1 cellular context compared by ENCODE assay signal in genomic region chr10:6990891-6991290, GRCh38.
TF ChIP-seq lines count a peak whose summit lies in the region.

No MANE protein-coding gene starts in this region.

TF ChIP-seq in K562, 482 proteins besides CTCF, POLR2A, EP300 and RAD21 (continued from another document):
- TF ChIP-seq, protein P1, sequence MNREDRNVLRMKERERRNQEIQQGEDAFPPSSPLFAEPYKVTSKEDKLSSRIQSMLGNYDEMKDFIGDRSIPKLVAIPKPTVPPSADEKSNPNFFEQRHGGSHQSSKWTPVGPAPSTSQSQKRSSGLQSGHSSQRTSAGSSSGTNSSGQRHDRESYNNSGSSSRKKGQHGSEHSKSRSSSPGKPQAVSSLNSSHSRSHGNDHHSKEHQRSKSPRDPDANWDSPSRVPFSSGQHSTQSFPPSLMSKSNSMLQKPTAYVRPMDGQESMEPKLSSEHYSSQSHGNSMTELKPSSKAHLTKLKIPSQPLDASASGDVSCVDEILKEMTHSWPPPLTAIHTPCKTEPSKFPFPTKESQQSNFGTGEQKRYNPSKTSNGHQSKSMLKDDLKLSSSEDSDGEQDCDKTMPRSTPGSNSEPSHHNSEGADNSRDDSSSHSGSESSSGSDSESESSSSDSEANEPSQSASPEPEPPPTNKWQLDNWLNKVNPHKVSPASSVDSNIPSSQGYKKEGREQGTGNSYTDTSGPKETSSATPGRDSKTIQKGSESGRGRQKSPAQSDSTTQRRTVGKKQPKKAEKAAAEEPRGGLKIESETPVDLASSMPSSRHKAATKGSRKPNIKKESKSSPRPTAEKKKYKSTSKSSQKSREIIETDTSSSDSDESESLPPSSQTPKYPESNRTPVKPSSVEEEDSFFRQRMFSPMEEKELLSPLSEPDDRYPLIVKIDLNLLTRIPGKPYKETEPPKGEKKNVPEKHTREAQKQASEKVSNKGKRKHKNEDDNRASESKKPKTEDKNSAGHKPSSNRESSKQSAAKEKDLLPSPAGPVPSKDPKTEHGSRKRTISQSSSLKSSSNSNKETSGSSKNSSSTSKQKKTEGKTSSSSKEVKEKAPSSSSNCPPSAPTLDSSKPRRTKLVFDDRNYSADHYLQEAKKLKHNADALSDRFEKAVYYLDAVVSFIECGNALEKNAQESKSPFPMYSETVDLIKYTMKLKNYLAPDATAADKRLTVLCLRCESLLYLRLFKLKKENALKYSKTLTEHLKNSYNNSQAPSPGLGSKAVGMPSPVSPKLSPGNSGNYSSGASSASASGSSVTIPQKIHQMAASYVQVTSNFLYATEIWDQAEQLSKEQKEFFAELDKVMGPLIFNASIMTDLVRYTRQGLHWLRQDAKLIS (CRISPR knock-in tag; IDR thresholded peaks at IDR 0.05) = no peak
- TF ChIP-seq ZSCAN32 (CRISPR knock-in tag; IDR thresholded peaks at IDR 0.05) = no peak
- no peak for TF ChIP-seq ZNF224 (CRISPR knock-in tag; IDR thresholded peaks at IDR 0.05)
- no peak for TF ChIP-seq ZNF175 (CRISPR knock-in tag; IDR thresholded peaks at IDR 0.05; ENCODE audit: low read depth)
- no peak for TF ChIP-seq MGA (IDR thresholded peaks at IDR 0.05)
- no peak for TF ChIP-seq POLR2B (IDR thresholded peaks at IDR 0.05; ENCODE audit: low read depth, partially characterized antibody)
- no peak for TF ChIP-seq HOXB6 (CRISPR knock-in tag; IDR thresholded peaks at IDR 0.05; ENCODE audit: borderline replicate concordance)
- TF ChIP-seq GTF2F1 (IDR thresholded peaks at IDR 0.05; ENCODE audit: low read depth, low read length) = no peak
- TF ChIP-seq ZNF274 (IDR thresholded peaks at IDR 0.05; ENCODE audit: borderline replicate concordance, low read depth, low read length) = no peak
- TF ChIP-seq ZNF717 (CRISPR knock-in tag; IDR thresholded peaks at IDR 0.05) = no peak
- TF ChIP-seq ZNF197 (CRISPR knock-in tag; IDR thresholded peaks at IDR 0.05; ENCODE audit: low read depth) = no peak
- no peak for TF ChIP-seq CREM (IDR thresholded peaks at IDR 0.05; ENCODE audit: low read depth)
- TF ChIP-seq KLF1 (tag; IDR thresholded peaks at IDR 0.05) = no peak
- no peak for TF ChIP-seq ZNF277 (CRISPR knock-in tag; IDR thresholded peaks at IDR 0.05; ENCODE audit: borderline replicate concordance)
